ENCODE assay signal across 16 cellular contexts in genomic region chr10:131636841-131637724, GRCh38.
DNase-seq lines count a peak whose midpoint lies in the region; TF ChIP-seq lines count a peak whose summit lies in the region.
"Had no signal": no experiment of that assay in that cellular context is flagged by ENCODE, and none has a peak within 500 bp of the region (broad histone marks: within the 10 kb centered on the region; RNA-seq: fewer than 3 reads in every experiment).

No MANE protein-coding gene starts in this region.

- H3K9me3 ChIP-seq in trophoblast cell (ENCODE audit: insufficient read depth, low read depth, low read length) (peaks cover 15% of the 10 kb centered on the region), colonic mucosa (no peaks in the 10 kb centered on the region)

- peak; percentile 26 for DNase-seq in H7
- peak; percentile 4 for DNase-seq in NCI-H524 treated with DMSO at 0.1 percent for 48 hours (lab: John Stamatoyannopoulos, UW)
- DNase-seq in islet precursor cell = peak; percentile 40
- no peak for DNase-seq in trophoblast cell
- DNase-seq in AG08396 (ENCODE audit: low spot score) = no peak
- DNase-seq in amygdala (lab: John Stamatoyannopoulos, UW) = no peak
- DNase-seq in activated T-helper 2 cell treated with anti-CD3 and anti-CD28 coated beads, Interferon-gamma antibody, Interleukin-2, Interleukin-4, amounts not matched to agents 10 μg/mL and 5 μg/mL and 100 μg/mL, durations not matched to agents 14 hours and 24 hours and 36 hours (ENCODE audit: low spot score) = no peak
- no peak for DNase-seq in colonic mucosa
- DNase-seq: Caco-2; CD4-positive, CD25-positive, alpha-beta regulatory T cell; DND-41; Karpas-422; NCI-H187 treated with DMSO at 0.1 percent for 48 hours; NCI-H748 treated with DMSO at 0.1 percent for 48 hours; SIG-M5 had no signal

- H2BK5ac ChIP-seq in trophoblast cell (ENCODE audit: low read depth, low read length, poor library complexity) = no peak overlapping the region

- peak overlapping the region; percentile 8 for H4K91ac ChIP-seq in trophoblast cell (ENCODE audit: low read depth, low read length)

- peaks cover 2% of the 10 kb centered on the region for H3K27me3 Mint-ChIP-seq in activated T-helper 2 cell treated with anti-CD3 and anti-CD28 coated beads, Interferon-gamma antibody, Interleukin-2, Interleukin-4, amounts not matched to agents 10 μg/mL and 5 μg/mL and 100 μg/mL, durations not matched to agents 14 hours and 24 hours and 36 hours (ENCODE audit: low read depth)
- H3K27me3 Mint-ChIP-seq: CD4-positive, CD25-positive, alpha-beta regulatory T cell had no signal

- H2AK5ac ChIP-seq in trophoblast cell (ENCODE audit: low read length) = peak overlapping the region; percentile 47

- H3K4me3 ChIP-seq in H7 (ENCODE audit: insufficient read depth, low read depth, low read length) (no peak overlapping the region), trophoblast cell (ENCODE audit: low read depth, low read length) (no peak overlapping the region), colonic mucosa (no peak overlapping the region)
- H3K4me3 ChIP-seq: GM12878 had no signal

- H3K4me2 ChIP-seq in trophoblast cell (ENCODE audit: low read length) = no peak overlapping the region

- H3K4me1 ChIP-seq in trophoblast cell (ENCODE audit: control insufficient read depth in 1 of 2, insufficient read depth in 2 of 2, low read length in 2 of 2) (peaks cover 0 to 7% of the 10 kb centered on the region in 2 experiments), colonic mucosa (no peaks in the 10 kb centered on the region)

- no peaks in the 10 kb centered on the region for H3K27me3 ChIP-seq in H7 (ENCODE audit: control insufficient read depth, insufficient read depth, low read length)
- no peaks in the 10 kb centered on the region for H3K27me3 ChIP-seq in trophoblast cell (ENCODE audit: insufficient read depth, low read length)
- H3K27me3 ChIP-seq in colonic mucosa = no peaks in the 10 kb centered on the region

- H3K36me3 Mint-ChIP-seq in activated T-helper 2 cell treated with anti-CD3 and anti-CD28 coated beads, Interferon-gamma antibody, Interleukin-2, Interleukin-4, amounts not matched to agents 10 μg/mL and 5 μg/mL and 100 μg/mL, durations not matched to agents 14 hours and 24 hours and 36 hours (ENCODE audit: low read depth) = no peaks in the 10 kb centered on the region
- H3K36me3 Mint-ChIP-seq: CD4-positive, CD25-positive, alpha-beta regulatory T cell had no signal

- WGBS in trophoblast cell (ENCODE audit: extremely low coverage, insufficient coverage, insufficient read length) = 100% methylated on average over 1 of the region's 23 CpGs

- H2AFZ ChIP-seq in trophoblast cell (ENCODE audit: insufficient read depth, low read length, poor library complexity) = no peak overlapping the region

- H3K18ac ChIP-seq in trophoblast cell (ENCODE audit: low read length) = no peak overlapping the region

- no peak overlapping the region for H3K23ac ChIP-seq in trophoblast cell (ENCODE audit: low read length)

- intact Hi-C loops in activated T-helper 2 cell treated with anti-CD3 and anti-CD28 coated beads, Interferon-gamma antibody, Interleukin-2, Interleukin-4, amounts not matched to agents 10 μg/mL and 5 μg/mL and 100 μg/mL, durations not matched to agents 14 hours and 24 hours and 36 hours (cut with micrococcal nuclease) = no loop called here
- intact Hi-C loops in colonic mucosa (cut with DNase I) = no loop called here

- H3K36me3 ChIP-seq in H7 (replicated peaks; ENCODE audit: control insufficient read depth, insufficient read depth, low read length) (no peaks in the 10 kb centered on the region), trophoblast cell (ENCODE audit: control insufficient read depth in 1 of 2, insufficient read depth in 2 of 2, low read length in 2 of 2) (no peaks in the 10 kb centered on the region), colonic mucosa (no peaks in the 10 kb centered on the region)

- no peak overlapping the region for H2BK12ac ChIP-seq in trophoblast cell (ENCODE audit: low read length)

- H4K12ac ChIP-seq in trophoblast cell (ENCODE audit: low read depth, low read length) = no peak overlapping the region

- H3K27ac ChIP-seq in trophoblast cell (ENCODE audit: low read depth, low read length) = no peak overlapping the region
- no peak overlapping the region for H3K27ac ChIP-seq in colonic mucosa

- H2BK120ac ChIP-seq in trophoblast cell (ENCODE audit: insufficient read depth, low read length, poor library complexity) = no peak overlapping the region

- H3K9ac ChIP-seq in trophoblast cell (ENCODE audit: low read length) (no peak overlapping the region), colonic mucosa (ENCODE audit: low read depth in 2 of 2, low read length in 2 of 2) (no peak overlapping the region)

- H3K4me3 Mint-ChIP-seq in activated T-helper 2 cell treated with anti-CD3 and anti-CD28 coated beads, Interferon-gamma antibody, Interleukin-2, Interleukin-4, amounts not matched to agents 10 μg/mL and 5 μg/mL and 100 μg/mL, durations not matched to agents 14 hours and 24 hours and 36 hours (ENCODE audit: low read depth) = no peak overlapping the region
- H3K4me3 Mint-ChIP-seq: CD4-positive, CD25-positive, alpha-beta regulatory T cell had no signal

- H3K79me2 ChIP-seq in trophoblast cell (ENCODE audit: control insufficient read depth, insufficient read depth, low read length, poor library complexity) = no peaks in the 10 kb centered on the region

- no peak overlapping the region for H3K14ac ChIP-seq in trophoblast cell (ENCODE audit: low read length)

- no peak for TF ChIP-seq CTCF in colonic mucosa (IDR thresholded peaks at IDR 0.05)

- no peak overlapping the region for H4K8ac ChIP-seq in trophoblast cell (ENCODE audit: low read depth, low read length)

- H3K9me3 Mint-ChIP-seq in activated T-helper 2 cell treated with anti-CD3 and anti-CD28 coated beads, Interferon-gamma antibody, Interleukin-2, Interleukin-4, amounts not matched to agents 10 μg/mL and 5 μg/mL and 100 μg/mL, durations not matched to agents 14 hours and 24 hours and 36 hours = peaks cover 9% of the 10 kb centered on the region

- no peak overlapping the region for H3K4ac ChIP-seq in trophoblast cell (ENCODE audit: low read depth, low read length)

- peaks cover 9% of the 10 kb centered on the region for H3K4me1 Mint-ChIP-seq in activated T-helper 2 cell treated with anti-CD3 and anti-CD28 coated beads, Interferon-gamma antibody, Interleukin-2, Interleukin-4, amounts not matched to agents 10 μg/mL and 5 μg/mL and 100 μg/mL, durations not matched to agents 14 hours and 24 hours and 36 hours (ENCODE audit: low read depth)
- H3K4me1 Mint-ChIP-seq: CD4-positive, CD25-positive, alpha-beta regulatory T cell had no signal

- H3K27ac Mint-ChIP-seq in activated T-helper 2 cell treated with anti-CD3 and anti-CD28 coated beads, Interferon-gamma antibody, Interleukin-2, Interleukin-4, amounts not matched to agents 10 μg/mL and 5 μg/mL and 100 μg/mL, durations not matched to agents 14 hours and 24 hours and 36 hours = no peak overlapping the region
- H3K27ac Mint-ChIP-seq: CD4-positive, CD25-positive, alpha-beta regulatory T cell had no signal

- no peaks in the 10 kb centered on the region for H3K79me1 ChIP-seq in trophoblast cell (ENCODE audit: low read length)

Comparison
In these comparisons a context has a peak if more than half of its experiments do, and no peak if none do; other contexts are left out.
1. DNase-seq: peak in H7 (single experiment), NCI-H524 treated with DMSO at 0.1 percent for 48 hours (single experiment) and islet precursor cell (single experiment); none in trophoblast cell (0 of 2), AG08396 (single experiment), amygdala (0 of 56), activated T-helper 2 cell treated with anti-CD3 and anti-CD28 coated beads, Interferon-gamma antibody, Interleukin-2, Interleukin-4, amounts not matched to agents 10 μg/mL and 5 μg/mL and 100 μg/mL, durations not matched to agents 14 hours and 24 hours and 36 hours (single experiment) and colonic mucosa (single experiment).